1 cellular context compared by ENCODE assay signal in genomic region chr12:6635375-6635855, GRCh38.
TF ChIP-seq lines count a peak whose summit lies in the region.

No MANE protein-coding gene starts in this region.

TF ChIP-seq in HepG2, 621 proteins besides CTCF, POLR2A, EP300 and RAD21:
- no peak for TF ChIP-seq ATF4 (CRISPR knock-in tag; IDR thresholded peaks at IDR 0.05)
- TF ChIP-seq ZNF205 (CRISPR knock-in tag; IDR thresholded peaks at IDR 0.05): no peak
- peak; percentile 88 for TF ChIP-seq ZNF263 (CRISPR knock-in tag; IDR thresholded peaks at IDR 0.05)
